ENCODE assay signal across 25 cellular contexts in genomic region chr6:158316022-158316421, GRCh38. TPM values are rescaled to one million over a fixed set of nuclear protein-coding genes. Genes with fewer than 3 reads are reported as not detected.
DNase-seq lines count a peak whose midpoint lies in the region; ATAC-seq and TF ChIP-seq lines count a peak whose summit lies in the region.
"Had no signal": no experiment of that assay in that cellular context is flagged by ENCODE, and none has a peak within 500 bp of the region (broad histone marks: within the 10 kb centered on the region; RNA-seq: fewer than 3 reads in every experiment).

No MANE protein-coding gene starts in this region.

- in situ Hi-C loops in KBM-7 (cut with MboI; ENCODE audit: low pct_unique_long_range_greater_than_20kb, low sequenced_read_pairs): no loop called here

- CTCF ChIA-PET in PC-3 (lab: Charles Lee): no interaction called here

- H3K79me2 ChIP-seq in PC-3 (ENCODE audit: low read length): peaks cover 35% of the 10 kb centered on the region

- H3K9me3 ChIP-seq in PC-3 (ENCODE audit: low read length): no peaks in the 10 kb centered on the region
- H3K9me3 ChIP-seq in body of pancreas: no peaks in the 10 kb centered on the region
- H3K9me3 ChIP-seq: ascending aorta had no signal

- no TSS peak for BruUV-seq in PC-3 (replicated peaks; lab: Mats Ljungman, UMichigan)

- ATAC-seq in PC-3: no peak
- ATAC-seq in body of pancreas: no peak
- ATAC-seq in GM21360 (IDR thresholded peaks at IDR 0.05; ENCODE audit: unreplicated experiment): no peak
- ATAC-seq: GM23338, HepG2, left lung, sciatic nerve had no signal

- TF ChIP-seq POLR2A in body of pancreas (IDR thresholded peaks at IDR 0.05): no peak

- no peaks in the 10 kb centered on the region for H3F3A ChIP-seq in PC-3 (ENCODE audit: low read length, unreplicated experiment)

- POLR2A ChIA-PET in PC-3 (lab: Charles Lee; ENCODE audit: unreplicated experiment): no interaction called here

- TF ChIP-seq CTCF in PC-3 (conservative IDR thresholded peaks at IDR 0.05; ENCODE audit: low read depth, low read length): no peak
- TF ChIP-seq CTCF in body of pancreas (IDR thresholded peaks at IDR 0.05): no peak

- intact Hi-C loops in PC-3 (cut with micrococcal nuclease) (no loop called here), body of pancreas (cut with DNase I) (no loop called here)

- no peaks in the 10 kb centered on the region for H3K36me3 ChIP-seq in PC-3 (ENCODE audit: low read depth, low read length)
- H3K36me3 ChIP-seq in body of pancreas (replicated peaks in 1 of 2; ENCODE audit: insufficient read depth in 1 of 2, low read depth in 2 of 2): no peaks in the 10 kb centered on the region

- DNase-seq in Daoy (ENCODE audit: low read depth) (peak; percentile 5), PC-3 (peak; percentile 61), dermis blood vessel endothelial cell (peak; percentile 56), iris pigment epithelial cell (ENCODE audit: low read depth) (peak; percentile 58), body of pancreas (no peak), NCI-H1694 (lab: John Stamatoyannopoulos, UW) (no peak), KBM-7 (no peak)
- DNase-seq: ACHN; activated CD4-positive, alpha-beta T cell treated with anti-CD3 and anti-CD28 coated beads for 48 hours; activated CD8-positive, alpha-beta memory T cell treated with anti-CD3 and anti-CD28 coated beads for 24 hours; activated effector memory CD4-positive, alpha-beta T cell treated with Interleukin-2 at 50 U/mL for 16 hours; activated naive CD8-positive, alpha-beta T cell treated with anti-CD3 and anti-CD28 coated beads for 36 hours; foreskin melanocyte; left lung; NCI-H1048; NCI-H187 treated with DMSO at 0.1 percent for 48 hours; NCI-H748 treated with DMSO at 0.1 percent for 48 hours; stimulated activated CD4-positive, alpha-beta T cell treated with anti-CD3 and anti-CD28 coated beads, Interleukin-12 subunit alpha, Interleukin-12 subunit beta, amount 100 ng/mL, for 4 hours; stimulated activated CD4-positive, alpha-beta T cell treated with anti-CD3 and anti-CD28 coated beads, Interleukin-4, amount 100 ng/mL, for 1 hour; trophoblast cell had no signal

- H3K27me3 ChIP-seq in PC-3 (ENCODE audit: low read length) (no peaks in the 10 kb centered on the region), body of pancreas (no peaks in the 10 kb centered on the region)
- H3K27me3 ChIP-seq: ascending aorta, left lung had no signal

- WGBS in body of pancreas, 2 donors: 61 to 65% methylated on average over 3 of the region's 3 CpGs

- H3K9ac ChIP-seq in PC-3 (ENCODE audit: low read length): no peak overlapping the region

- H3K4me1 ChIP-seq in PC-3 (ENCODE audit: insufficient read depth, low read length): peaks cover 5% of the 10 kb centered on the region; the same call in 1 of the 2 replicates
- H3K4me1 ChIP-seq in body of pancreas: no peaks in the 10 kb centered on the region

- no peak overlapping the region for H2AFZ ChIP-seq in PC-3 (ENCODE audit: low read length)
- H2AFZ ChIP-seq: GM23338 had no signal

- no peaks in the 10 kb centered on the region for H4K20me1 ChIP-seq in PC-3 (ENCODE audit: low read length)

- H3K27ac ChIP-seq in PC-3 (ENCODE audit: low read length) (no peak overlapping the region), body of pancreas (no peak overlapping the region)
- H3K27ac ChIP-seq: ascending aorta, left lung had no signal

- no peak overlapping the region for H3K4me3 ChIP-seq in PC-3 (ENCODE audit: low read length)
- H3K4me3 ChIP-seq in body of pancreas: no peak overlapping the region
- H3K4me3 ChIP-seq: ascending aorta, GM23338, left lung had no signal

- H3K4me2 ChIP-seq in PC-3 (ENCODE audit: low read length): no peak overlapping the region
- H3K4me2 ChIP-seq: GM23338 had no signal

- H3K9me2 ChIP-seq in PC-3 (replicated peaks; ENCODE audit: low read length): no peaks in the 10 kb centered on the region

RNA-seq across cellular contexts. Expression of gene TULP4, which starts 3.8 kb away (rescaled TPM):
- total RNA-seq in Daoy (2014; rRNA removed; shearing (Covaris generic)): 69.4 and 117 TPM in 2 replicates
- total RNA-seq in PC-3 (2014; rRNA removed): 21.5 and 29.5 TPM in 2 replicates
- total RNA-seq in dermis blood vessel endothelial cell: 75.5 and 134 TPM in 2 replicates
- total RNA-seq in body of pancreas: 10 to 100 TPM; 81.2 to 92.3 TPM

Comparison
In these comparisons a context has a peak if more than half of its experiments do, and no peak if none do; other contexts are left out.
1. DNase-seq: peak in Daoy (single experiment), PC-3 (single experiment), dermis blood vessel endothelial cell (single experiment) and iris pigment epithelial cell (single experiment); none in body of pancreas (0 of 4), NCI-H1694 (single experiment) and KBM-7 (single experiment).